ENCODE assay signal across 18 cellular contexts in the genomic region with DNA sequence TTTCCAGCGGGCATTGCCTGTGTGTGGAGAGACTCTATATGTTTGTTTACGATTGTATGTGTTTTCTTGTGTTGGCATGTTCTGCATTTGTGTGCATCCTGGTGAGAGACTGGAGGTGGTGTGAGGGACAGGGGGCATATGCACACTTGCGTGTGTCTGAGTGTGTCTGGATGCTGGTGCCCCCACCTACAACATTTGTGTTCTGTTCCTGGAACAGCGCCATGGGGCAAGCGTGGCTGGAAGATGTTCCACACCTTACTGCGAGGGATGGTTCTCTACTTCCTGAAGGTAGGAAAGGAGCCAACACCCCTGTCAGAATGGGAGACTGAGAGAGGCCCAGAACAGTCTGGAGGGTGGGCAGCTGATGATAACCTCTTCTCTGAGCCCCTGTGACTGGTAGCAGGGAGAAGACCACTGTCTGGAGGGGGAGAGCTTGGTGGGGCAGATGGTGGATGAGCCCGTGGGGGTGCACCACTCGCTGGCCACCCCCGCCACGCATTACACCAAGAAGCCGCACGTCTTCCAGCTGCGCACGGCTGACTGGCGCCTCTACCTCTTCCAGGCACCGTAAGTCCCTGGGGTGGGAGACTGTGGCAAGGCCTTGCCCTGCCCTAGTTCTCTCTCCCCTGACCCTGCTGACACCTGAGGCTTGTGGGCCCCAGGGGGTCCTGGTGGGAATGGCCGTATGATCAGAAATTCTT. TPM values are rescaled to one million over a fixed set of nuclear protein-coding genes. Genes with fewer than 3 reads are reported as not detected.
A peak's percentile ranks its signal among the peaks of the same experiment; 100 is the strongest.
DNase-seq lines count a peak whose midpoint lies in the region; ATAC-seq and TF ChIP-seq lines count a peak whose summit lies in the region.
"Had no signal": no experiment of that assay in that cellular context is flagged by ENCODE, and none has a peak within 500 bp of the region (broad histone marks: within the 10 kb centered on the region; RNA-seq: fewer than 3 reads in every experiment).

No MANE protein-coding gene starts in this region.

- H3K4me2 ChIP-seq in smooth muscle cell: no peak overlapping the region

- H3K4me1 ChIP-seq in right lobe of liver (peaks cover 0 to 14% (median 9%) of the 10 kb centered on the region in 4 donors), stomach (peaks cover 7 to 40% (median 34%) of the 10 kb centered on the region in 4 donors), smooth muscle cell (ENCODE audit: low read depth) (peaks cover 4% of the 10 kb centered on the region)
- H3K4me1 ChIP-seq: ascending aorta had no signal

- no peaks in the 10 kb centered on the region for H3K79me2 ChIP-seq in smooth muscle cell (ENCODE audit: low read depth)

- H3K27me3 ChIP-seq in right lobe of liver (no peaks in the 10 kb centered on the region), stomach (no peaks in the 10 kb centered on the region), smooth muscle cell (ENCODE audit: low read depth) (no peaks in the 10 kb centered on the region)
- H3K27me3 ChIP-seq: ascending aorta had no signal

- intact Hi-C loops in right lobe of liver (cut with DNase I) (loop anchor here (5.0 to 10.0 kb wide), 2 partner anchors 60 to 63 kb away; no protein-coding TSS in a partner anchor), stomach (cut with DNase I; ENCODE audit: low total_unique reads) (no loop called here)

- H3K36me3 Mint-ChIP-seq in activated naive CD4-positive, alpha-beta T cell treated with anti-CD3 and anti-CD28 coated beads, Interleukin-2, amount 50 U/mL, for 24 hours: peaks cover 7% of the 10 kb centered on the region
- peaks cover 91% of the 10 kb centered on the region for H3K36me3 Mint-ChIP-seq in activated T-helper 17 cell treated with anti-CD3 and anti-CD28 coated beads, Interleukin-2, amount 50 U/mL, for 72 hours (ENCODE audit: low read depth)

- TF ChIP-seq EP300 in stomach (IDR thresholded peaks at IDR 0.05): no peak

- no peaks in the 10 kb centered on the region for H3F3A ChIP-seq in smooth muscle cell (ENCODE audit: low read depth)

- no peak overlapping the region for H2AFZ ChIP-seq in smooth muscle cell (ENCODE audit: low read depth)

- H3K9me3 ChIP-seq in right lobe of liver: no peaks in the 10 kb centered on the region
- no peaks in the 10 kb centered on the region for H3K9me3 ChIP-seq in stomach
- no peaks in the 10 kb centered on the region for H3K9me3 ChIP-seq in smooth muscle cell (replicated peaks; ENCODE audit: low read depth)
- H3K9me3 ChIP-seq: ascending aorta had no signal

- 84% methylated on average over 5 of the region's 17 CpGs for WGBS in right lobe of liver (ENCODE audit: insufficient coverage, low coverage, low lambda C conversion rate, missing lambda C conversion rate)
- WGBS in stomach, 5 donors: 85 to 94% (median 90%) methylated on average over 17 of the region's 17 CpGs
- 91% methylated on average over 17 of the region's 17 CpGs for WGBS in smooth muscle cell (ENCODE audit: low lambda C conversion rate)

- H3K4me1 Mint-ChIP-seq in activated naive CD4-positive, alpha-beta T cell treated with anti-CD3 and anti-CD28 coated beads, Interleukin-2, amount 50 U/mL, for 24 hours: peaks cover 38% of the 10 kb centered on the region
- H3K4me1 Mint-ChIP-seq in activated T-helper 17 cell treated with anti-CD3 and anti-CD28 coated beads, Interleukin-2, amount 50 U/mL, for 72 hours: peaks cover 13% of the 10 kb centered on the region

- no peak overlapping the region for H3K4me3 ChIP-seq in right lobe of liver
- H3K4me3 ChIP-seq in stomach: no peak overlapping the region
- no peak overlapping the region for H3K4me3 ChIP-seq in smooth muscle cell

- TF ChIP-seq POLR2A in right lobe of liver (IDR thresholded peaks at IDR 0.05): no peak
- no peak for TF ChIP-seq POLR2A in stomach (IDR thresholded peaks at IDR 0.05)

- no peaks in the 10 kb centered on the region for H4K20me1 ChIP-seq in smooth muscle cell (ENCODE audit: low read depth)

- H3K27ac ChIP-seq in right lobe of liver (peak overlapping the region in 2 of 3 donors; percentile 83 to 88), stomach (peak overlapping the region in 3 of 5 donors; percentile 88 to 96 (median 91)), smooth muscle cell (ENCODE audit: low read depth) (no peak overlapping the region)
- H3K27ac ChIP-seq: ascending aorta, WERI-Rb-1 had no signal

- no peak for ATAC-seq in activated T-helper 17 cell treated with anti-CD3 and anti-CD28 coated beads, Interleukin-2, amount 50 U/mL, for 72 hours (replicated peaks)
- no peak for ATAC-seq in right lobe of liver
- ATAC-seq: SK-N-SH treated with all-trans-retinoic acid at 6 μM for 48 hours had no signal

- H3K36me3 ChIP-seq in right lobe of liver (peaks cover 0 to 40% (median 9%) of the 10 kb centered on the region in 4 donors), stomach (peaks cover 10 to 80% (median 67%) of the 10 kb centered on the region in 4 donors), smooth muscle cell (ENCODE audit: low read depth) (no peaks in the 10 kb centered on the region)
- H3K36me3 ChIP-seq: ascending aorta, WERI-Rb-1 had no signal

- TF ChIP-seq CTCF in right lobe of liver (IDR thresholded peaks at IDR 0.05) (no peak), stomach (IDR thresholded peaks at IDR 0.05) (no peak), smooth muscle cell (IDR thresholded peaks at IDR 0.05; ENCODE audit: borderline replicate concordance, insufficient read depth, poor library complexity, severe bottlenecking) (no peak)

- H3K9ac ChIP-seq in smooth muscle cell (ENCODE audit: low read depth): no peak overlapping the region

- no peak overlapping the region for H3K4me3 Mint-ChIP-seq in activated naive CD4-positive, alpha-beta T cell treated with anti-CD3 and anti-CD28 coated beads, Interleukin-2, amount 50 U/mL, for 24 hours
- H3K4me3 Mint-ChIP-seq in activated T-helper 17 cell treated with anti-CD3 and anti-CD28 coated beads, Interleukin-2, amount 50 U/mL, for 72 hours: no peak overlapping the region

- no peak for DNase-seq in activated naive CD4-positive, alpha-beta T cell (lab: John Stamatoyannopoulos, UW)
- DNase-seq in right lobe of liver (peak in 1 of 3 donors; percentile 51), stomach (no peak), smooth muscle cell (lab: John Stamatoyannopoulos, UW; ENCODE audit: unreplicated experiment) (no peak), ecto neural progenitor cell (ENCODE audit: low spot score) (no peak)
- no peak for DNase-seq in stimulated activated CD4-positive, alpha-beta T cell treated with anti-CD3 and anti-CD28 coated beads, Interleukin-2, amount 100 ng/mL, for 24 hours
- DNase-seq: activated CD8-positive, alpha-beta memory T cell treated with anti-CD3 and anti-CD28 coated beads, Interleukin-2, amount 50 U/mL, for 48 hours; dermis blood vessel endothelial cell; GF-D8; NCI-H2081; NCI-H526 treated with DMSO at 0.1 percent for 48 hours; retina; trophoblast cell; WERI-Rb-1 had no signal

- H3K9me3 Mint-ChIP-seq in activated naive CD4-positive, alpha-beta T cell treated with anti-CD3 and anti-CD28 coated beads, Interleukin-2, amount 50 U/mL, for 24 hours: no peaks in the 10 kb centered on the region
- H3K9me3 Mint-ChIP-seq in activated T-helper 17 cell treated with anti-CD3 and anti-CD28 coated beads, Interleukin-2, amount 50 U/mL, for 72 hours: no peaks in the 10 kb centered on the region

- H3K27me3 Mint-ChIP-seq in activated naive CD4-positive, alpha-beta T cell treated with anti-CD3 and anti-CD28 coated beads, Interleukin-2, amount 50 U/mL, for 24 hours: no peaks in the 10 kb centered on the region
- H3K27me3 Mint-ChIP-seq in activated T-helper 17 cell treated with anti-CD3 and anti-CD28 coated beads, Interleukin-2, amount 50 U/mL, for 72 hours: no peaks in the 10 kb centered on the region

- H3K27ac Mint-ChIP-seq in activated naive CD4-positive, alpha-beta T cell treated with anti-CD3 and anti-CD28 coated beads, Interleukin-2, amount 50 U/mL, for 24 hours: peak overlapping the region; percentile 57
- peak overlapping the region; percentile 60 for H3K27ac Mint-ChIP-seq in activated T-helper 17 cell treated with anti-CD3 and anti-CD28 coated beads, Interleukin-2, amount 50 U/mL, for 72 hours

RNA-seq across cellular contexts. Expression of a gene that starts 23.7 kb away (rescaled TPM):
- 100 to 1,000 TPM; 300 to 503 TPM for total RNA-seq in activated T-helper 17 cell treated with anti-CD3 and anti-CD28 coated beads, Interleukin-2, amount 50 U/mL, for 72 hours
- total RNA-seq in right lobe of liver (10 to 100 TPM; 38.0 to 77.8 (median 58.7) TPM), stomach (100 to 1,000 TPM in 2 of 5 donors, 10 to 100 TPM in 3; 35.3 to 146 (median 73.5) TPM), smooth muscle cell (7.3 and 9.3 TPM in 2 replicates)
- polyA plus RNA-seq in stomach (10 to 100 TPM; 19.9 to 23.8 (median 19.9) TPM), smooth muscle cell (7.8 and 9.5 TPM in 2 replicates)
